In the genomic region with DNA sequence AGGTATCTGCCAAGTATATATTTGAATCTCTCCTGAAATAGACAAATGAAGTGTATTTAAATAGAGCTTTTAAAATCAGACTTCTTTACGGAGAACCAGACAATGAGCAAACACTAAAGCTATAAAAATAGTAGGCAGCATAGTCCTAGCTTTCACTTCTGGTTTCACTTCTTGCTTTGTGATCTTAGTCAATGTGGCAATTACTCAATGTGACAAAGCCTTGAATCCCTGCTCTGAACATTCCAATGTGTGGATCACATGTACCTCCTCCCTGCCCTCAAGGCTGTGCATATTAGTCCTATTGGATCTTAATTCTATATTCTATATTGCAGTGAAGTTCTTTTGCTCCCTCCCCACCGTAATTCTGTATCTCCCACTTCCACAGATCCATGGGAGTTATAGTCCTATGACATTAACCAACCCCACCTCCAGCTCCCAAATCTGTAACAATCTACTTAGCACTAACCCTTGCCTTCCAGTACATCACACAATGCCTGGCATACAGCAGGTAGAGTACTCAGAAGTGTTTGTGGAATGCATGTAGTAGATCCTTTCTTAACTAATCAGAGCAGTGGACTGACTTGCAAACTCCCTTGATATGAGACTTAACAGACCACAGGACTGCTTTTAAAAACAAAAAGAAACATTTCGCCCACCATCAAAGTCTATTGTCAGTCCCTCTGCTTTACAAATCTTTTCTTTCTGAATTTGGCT, we compare ENCODE assay signal across 8 cellular contexts. TPM values are rescaled to one million over a fixed set of nuclear protein-coding genes. Genes with fewer than 3 reads are reported as not detected.
A peak's percentile ranks its signal among the peaks of the same experiment; 100 is the strongest.
DNase-seq lines count a peak whose midpoint lies in the region; ATAC-seq, FAIRE-seq and TF ChIP-seq lines count a peak whose summit lies in the region.

No MANE protein-coding gene starts in this region.

- peak; percentile 87 for ATAC-seq in GM18873 (IDR thresholded peaks at IDR 0.05; ENCODE audit: low FRiP score, unreplicated experiment)
- ATAC-seq in HG03066 (IDR thresholded peaks at IDR 0.05; ENCODE audit: low read depth, unreplicated experiment): peak; percentile 67

- H3K27ac ChIP-seq in smooth muscle cell (ENCODE audit: low read depth): peak overlapping the region; percentile 27

- no peaks in the 10 kb centered on the region for H3K9me3 ChIP-seq in smooth muscle cell (replicated peaks; ENCODE audit: low read depth)

- no peak overlapping the region for H3K9ac ChIP-seq in smooth muscle cell (ENCODE audit: low read depth)

- H3K27me3 ChIP-seq in smooth muscle cell (ENCODE audit: low read depth): no peaks in the 10 kb centered on the region

- peaks cover 21% of the 10 kb centered on the region for H3K4me1 ChIP-seq in smooth muscle cell (ENCODE audit: low read depth)

- peak; percentile 28 for DNase-seq in AG08396 (ENCODE audit: low spot score)
- peak; percentile 77 for DNase-seq in RCC 7860 (ENCODE audit: low spot score)
- DNase-seq in fibroblast of the aortic adventitia (ENCODE audit: low read depth): peak; percentile 61
- no peak for DNase-seq in smooth muscle cell (lab: John Stamatoyannopoulos, UW; ENCODE audit: unreplicated experiment)
- DNase-seq in COLO829 (ENCODE audit: low spot score): no peak
- DNase-seq in D721Med (ENCODE audit: insufficient read length, low spot score): no peak

- TF ChIP-seq CTCF in fibroblast of the aortic adventitia (IDR thresholded peaks at IDR 0.05; ENCODE audit: insufficient read depth, low read length): no peak
- TF ChIP-seq CTCF in smooth muscle cell (IDR thresholded peaks at IDR 0.05; ENCODE audit: borderline replicate concordance, insufficient read depth, poor library complexity, severe bottlenecking): no peak
- no peak for TF ChIP-seq CTCF in D721Med (IDR thresholded peaks at IDR 0.05; ENCODE audit: insufficient read depth, missing control alignments)

- H3K4me2 ChIP-seq in smooth muscle cell: peak overlapping the region; percentile 40

- no peaks in the 10 kb centered on the region for H4K20me1 ChIP-seq in smooth muscle cell (ENCODE audit: low read depth)

- peak; percentile 85 for FAIRE-seq in RCC 7860 (lab: Jason Lieb, UNC)
- FAIRE-seq in D721Med (lab: Jason Lieb, UNC): no peak

- no peaks in the 10 kb centered on the region for H3K79me2 ChIP-seq in smooth muscle cell (ENCODE audit: low read depth)

- peaks cover 12% of the 10 kb centered on the region for H3F3A ChIP-seq in smooth muscle cell (ENCODE audit: low read depth)

- peak overlapping the region; percentile 14 for H3K4me3 ChIP-seq in fibroblast of the aortic adventitia (ENCODE audit: low read depth, low read length)
- H3K4me3 ChIP-seq in smooth muscle cell: no peak overlapping the region

- no peaks in the 10 kb centered on the region for H3K36me3 ChIP-seq in smooth muscle cell (ENCODE audit: low read depth)

- H2AFZ ChIP-seq in smooth muscle cell (ENCODE audit: low read depth): no peak overlapping the region

- WGBS in smooth muscle cell (ENCODE audit: low lambda C conversion rate): 71% methylated on average over 3 of the region's 3 CpGs

RNA-seq across cellular contexts. Expression of a gene that starts 24.3 kb away (rescaled TPM):
- 1.2 TPM in 1 of 2 replicates, not detected in the other for total RNA-seq in fibroblast of the aortic adventitia (ENCODE audit: low replicate concordance)
- 2.5 and 2.6 TPM in 2 replicates for total RNA-seq in smooth muscle cell
- 0.67 TPM in 1 of 2 replicates, not detected in the other for polyA plus RNA-seq in smooth muscle cell

Comparison
In these comparisons a context has a peak if more than half of its experiments do, and no peak if none do; other contexts are left out.
1. DNase-seq: peak in AG08396 (single experiment), RCC 7860 (single experiment) and fibroblast of the aortic adventitia (single experiment); none in smooth muscle cell (single experiment), COLO829 (single experiment) and D721Med (single experiment).